ENCODE assay signal across 1 cellular context in the genomic region with DNA sequence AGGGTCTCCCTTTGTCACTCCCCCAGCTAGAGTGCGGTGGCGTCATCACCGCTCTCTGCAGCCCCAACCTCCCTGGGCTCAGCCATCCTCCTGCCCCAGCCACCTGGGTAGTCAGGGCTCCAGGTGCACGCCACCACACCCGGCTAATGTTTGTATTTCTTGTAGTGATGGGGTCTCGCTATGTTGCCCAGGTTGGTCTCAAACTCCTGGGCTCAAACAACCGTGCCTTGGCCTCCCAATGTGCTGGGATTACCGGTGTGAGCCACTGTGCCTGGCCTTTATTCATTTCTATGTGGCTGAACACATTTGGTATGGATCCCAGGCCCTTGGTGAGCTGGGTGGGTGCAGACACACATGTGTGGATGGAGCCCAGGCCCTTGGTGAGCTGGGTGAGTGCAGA.
TF ChIP-seq lines count a peak whose summit lies in the region.

No MANE protein-coding gene starts in this region.

TF ChIP-seq in GM23338, 12 proteins besides CTCF, POLR2A, EP300 and RAD21 (continued from another document):
- TF ChIP-seq, protein P1, sequence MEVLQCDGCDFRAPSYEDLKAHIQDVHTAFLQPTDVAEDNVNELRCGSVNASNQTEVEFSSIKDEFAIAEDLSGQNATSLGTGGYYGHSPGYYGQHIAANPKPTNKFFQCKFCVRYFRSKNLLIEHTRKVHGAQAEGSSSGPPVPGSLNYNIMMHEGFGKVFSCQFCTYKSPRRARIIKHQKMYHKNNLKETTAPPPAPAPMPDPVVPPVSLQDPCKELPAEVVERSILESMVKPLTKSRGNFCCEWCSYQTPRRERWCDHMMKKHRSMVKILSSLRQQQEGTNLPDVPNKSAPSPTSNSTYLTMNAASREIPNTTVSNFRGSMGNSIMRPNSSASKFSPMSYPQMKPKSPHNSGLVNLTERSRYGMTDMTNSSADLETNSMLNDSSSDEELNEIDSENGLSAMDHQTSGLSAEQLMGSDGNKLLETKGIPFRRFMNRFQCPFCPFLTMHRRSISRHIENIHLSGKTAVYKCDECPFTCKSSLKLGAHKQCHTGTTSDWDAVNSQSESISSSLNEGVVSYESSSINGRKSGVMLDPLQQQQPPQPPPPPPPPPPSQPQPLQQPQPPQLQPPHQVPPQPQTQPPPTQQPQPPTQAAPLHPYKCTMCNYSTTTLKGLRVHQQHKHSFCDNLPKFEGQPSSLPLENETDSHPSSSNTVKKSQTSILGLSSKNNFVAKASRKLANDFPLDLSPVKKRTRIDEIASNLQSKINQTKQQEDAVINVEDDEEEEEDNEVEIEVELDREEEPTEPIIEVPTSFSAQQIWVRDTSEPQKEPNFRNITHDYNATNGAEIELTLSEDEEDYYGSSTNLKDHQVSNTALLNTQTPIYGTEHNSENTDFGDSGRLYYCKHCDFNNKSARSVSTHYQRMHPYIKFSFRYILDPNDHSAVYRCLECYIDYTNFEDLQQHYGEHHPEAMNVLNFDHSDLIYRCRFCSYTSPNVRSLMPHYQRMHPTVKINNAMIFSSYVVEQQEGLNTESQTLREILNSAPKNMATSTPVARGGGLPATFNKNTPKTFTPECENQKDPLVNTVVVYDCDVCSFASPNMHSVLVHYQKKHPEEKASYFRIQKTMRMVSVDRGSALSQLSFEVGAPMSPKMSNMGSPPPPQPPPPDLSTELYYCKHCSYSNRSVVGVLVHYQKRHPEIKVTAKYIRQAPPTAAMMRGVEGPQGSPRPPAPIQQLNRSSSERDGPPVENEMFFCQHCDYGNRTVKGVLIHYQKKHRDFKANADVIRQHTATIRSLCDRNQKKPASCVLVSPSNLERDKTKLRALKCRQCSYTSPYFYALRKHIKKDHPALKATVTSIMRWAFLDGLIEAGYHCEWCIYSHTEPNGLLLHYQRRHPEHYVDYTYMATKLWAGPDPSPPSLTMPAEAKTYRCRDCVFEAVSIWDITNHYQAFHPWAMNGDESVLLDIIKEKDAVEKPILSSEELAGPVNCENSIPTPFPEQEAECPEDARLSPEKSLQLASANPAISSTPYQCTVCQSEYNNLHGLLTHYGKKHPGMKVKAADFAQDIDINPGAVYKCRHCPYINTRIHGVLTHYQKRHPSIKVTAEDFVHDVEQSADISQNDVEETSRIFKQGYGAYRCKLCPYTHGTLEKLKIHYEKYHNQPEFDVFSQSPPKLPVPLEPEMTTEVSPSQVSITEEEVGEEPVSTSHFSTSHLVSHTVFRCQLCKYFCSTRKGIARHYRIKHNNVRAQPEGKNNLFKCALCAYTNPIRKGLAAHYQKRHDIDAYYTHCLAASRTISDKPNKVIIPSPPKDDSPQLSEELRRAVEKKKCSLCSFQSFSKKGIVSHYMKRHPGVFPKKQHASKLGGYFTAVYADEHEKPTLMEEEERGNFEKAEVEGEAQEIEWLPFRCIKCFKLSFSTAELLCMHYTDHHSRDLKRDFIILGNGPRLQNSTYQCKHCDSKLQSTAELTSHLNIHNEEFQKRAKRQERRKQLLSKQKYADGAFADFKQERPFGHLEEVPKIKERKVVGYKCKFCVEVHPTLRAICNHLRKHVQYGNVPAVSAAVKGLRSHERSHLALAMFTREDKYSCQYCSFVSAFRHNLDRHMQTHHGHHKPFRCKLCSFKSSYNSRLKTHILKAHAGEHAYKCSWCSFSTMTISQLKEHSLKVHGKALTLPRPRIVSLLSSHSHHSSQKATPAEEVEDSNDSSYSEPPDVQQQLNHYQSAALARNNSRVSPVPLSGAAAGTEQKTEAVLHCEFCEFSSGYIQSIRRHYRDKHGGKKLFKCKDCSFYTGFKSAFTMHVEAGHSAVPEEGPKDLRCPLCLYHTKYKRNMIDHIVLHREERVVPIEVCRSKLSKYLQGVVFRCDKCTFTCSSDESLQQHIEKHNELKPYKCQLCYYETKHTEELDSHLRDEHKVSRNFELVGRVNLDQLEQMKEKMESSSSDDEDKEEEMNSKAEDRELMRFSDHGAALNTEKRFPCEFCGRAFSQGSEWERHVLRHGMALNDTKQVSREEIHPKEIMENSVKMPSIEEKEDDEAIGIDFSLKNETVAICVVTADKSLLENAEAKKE (CRISPR knock-in tag; IDR thresholded peaks at IDR 0.05): no peak
- no peak for TF ChIP-seq ZNF331 (CRISPR knock-in tag; IDR thresholded peaks at IDR 0.05; ENCODE audit: low read depth)
- TF ChIP-seq ZNF114 (CRISPR knock-in tag; IDR thresholded peaks at IDR 0.05): no peak
- TF ChIP-seq EZH2phosphoT487 (IDR thresholded peaks at IDR 0.05; ENCODE audit: unreplicated experiment): no peak
- TF ChIP-seq POLR2AphosphoS5 (IDR thresholded peaks at IDR 0.05; ENCODE audit: low read depth): no peak
